ENCODE assay signal across 9 cellular contexts in genomic region chr11:35525501-35526175, GRCh38. TPM values are rescaled to one million over a fixed set of nuclear protein-coding genes. Genes with fewer than 3 reads are reported as not detected.
DNase-seq lines count a peak whose midpoint lies in the region; ATAC-seq and TF ChIP-seq lines count a peak whose summit lies in the region.
"Had no signal": no experiment of that assay in that cellular context is flagged by ENCODE, and none has a peak within 500 bp of the region (broad histone marks: within the 10 kb centered on the region; RNA-seq: fewer than 3 reads in every experiment).

A gene with protein sequence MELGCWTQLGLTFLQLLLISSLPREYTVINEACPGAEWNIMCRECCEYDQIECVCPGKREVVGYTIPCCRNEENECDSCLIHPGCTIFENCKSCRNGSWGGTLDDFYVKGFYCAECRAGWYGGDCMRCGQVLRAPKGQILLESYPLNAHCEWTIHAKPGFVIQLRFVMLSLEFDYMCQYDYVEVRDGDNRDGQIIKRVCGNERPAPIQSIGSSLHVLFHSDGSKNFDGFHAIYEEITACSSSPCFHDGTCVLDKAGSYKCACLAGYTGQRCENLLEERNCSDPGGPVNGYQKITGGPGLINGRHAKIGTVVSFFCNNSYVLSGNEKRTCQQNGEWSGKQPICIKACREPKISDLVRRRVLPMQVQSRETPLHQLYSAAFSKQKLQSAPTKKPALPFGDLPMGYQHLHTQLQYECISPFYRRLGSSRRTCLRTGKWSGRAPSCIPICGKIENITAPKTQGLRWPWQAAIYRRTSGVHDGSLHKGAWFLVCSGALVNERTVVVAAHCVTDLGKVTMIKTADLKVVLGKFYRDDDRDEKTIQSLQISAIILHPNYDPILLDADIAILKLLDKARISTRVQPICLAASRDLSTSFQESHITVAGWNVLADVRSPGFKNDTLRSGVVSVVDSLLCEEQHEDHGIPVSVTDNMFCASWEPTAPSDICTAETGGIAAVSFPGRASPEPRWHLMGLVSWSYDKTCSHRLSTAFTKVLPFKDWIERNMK (minus strand): TSS chr11:35525616. CDS start chr11:35525585, 31 bp downstream.

- peak within 1 kb of the TSS; percentile 60 for H3K27ac ChIP-seq in HUES48 (ENCODE audit: low read depth, low read length)
- no peak within 1 kb of the TSS for H3K27ac ChIP-seq in right lobe of liver
- H3K27ac ChIP-seq in upper lobe of left lung = no peak within 1 kb of the TSS
- H3K27ac ChIP-seq in Karpas-422 (ENCODE audit: low read length) = no peak within 1 kb of the TSS

- TF ChIP-seq CTCF in choroid plexus epithelial cell (conservative IDR thresholded peaks at IDR 0.05; ENCODE audit: low read depth, low read length) (no peak), right lobe of liver (IDR thresholded peaks at IDR 0.05) (no peak), upper lobe of left lung (IDR thresholded peaks at IDR 0.05) (no peak)

- H3K9me3 ChIP-seq in HUES48 (ENCODE audit: control insufficient read depth, insufficient read depth, low read length) = no peaks in the 10 kb centered on the region
- H3K9me3 ChIP-seq in right lobe of liver = no peaks in the 10 kb centered on the region
- H3K9me3 ChIP-seq in upper lobe of left lung = no peaks in the 10 kb centered on the region
- H3K9me3 ChIP-seq in Karpas-422 (ENCODE audit: low read length) = no peaks in the 10 kb centered on the region
- H3K9me3 ChIP-seq: HAP-1 had no signal

- H4K20me1 ChIP-seq in Karpas-422 (ENCODE audit: insufficient read depth, low read depth, low read length) = no peaks in the 10 kb centered on the region

- H3K4me2 ChIP-seq in Karpas-422 (ENCODE audit: low read depth, low read length, poor library complexity, severe bottlenecking) = no peak within 1 kb of the TSS

- WGBS in right lobe of liver (ENCODE audit: insufficient coverage, low coverage, low lambda C conversion rate, missing lambda C conversion rate) = 5% methylated on average over 13 of the region's 34 CpGs
- WGBS in upper lobe of left lung, 2 donors = 10% methylated on average over 16 to 28 of the region's 34 CpGs

- no peaks in the 10 kb centered on the region for H3K79me2 ChIP-seq in Karpas-422 (ENCODE audit: low read length)

- peak; percentile 49 to 62 (median 52) for ATAC-seq in right lobe of liver
- ATAC-seq in upper lobe of left lung (ENCODE audit: low FRiP score in 2 of 2) = peak; percentile 69 to 84
- ATAC-seq in GM19452 (IDR thresholded peaks at IDR 0.05; ENCODE audit: unreplicated experiment) = no peak

- H2AFZ ChIP-seq in Karpas-422 (ENCODE audit: low read length) = no peak within 1 kb of the TSS

- H3K9ac ChIP-seq in HUES48 (ENCODE audit: low read depth, low read length) (peak within 1 kb of the TSS; percentile 55; the same call in 1 of the 2 replicates), Karpas-422 (ENCODE audit: low read length) (no peak within 1 kb of the TSS)

- DNase-seq in COLO668 (lab: John Stamatoyannopoulos, UW; ENCODE audit: unreplicated experiment) (peak; percentile 29), choroid plexus epithelial cell (ENCODE audit: low read depth) (peak; percentile 93), right lobe of liver (peak in 2 of 3 donors; percentile 44 to 54), upper lobe of left lung (peak; percentile 43 to 65), Karpas-422 (no peak)
- no peak for DNase-seq in activated CD4-positive, CD25-positive, alpha-beta regulatory T cell treated with anti-CD3 and anti-CD28 coated beads, Interleukin-2, amount 50 U/mL, for 72 hours

- TF ChIP-seq EP300 in upper lobe of left lung (IDR thresholded peaks at IDR 0.05) = no peak

- H3K4me1 ChIP-seq in HUES48 (ENCODE audit: control insufficient read depth, insufficient read depth, low read length) (peaks cover 16% of the 10 kb centered on the region), right lobe of liver (no peaks in the 10 kb centered on the region), upper lobe of left lung (peaks cover 0 to 8% (median 5%) of the 10 kb centered on the region in 4 donors), Karpas-422 (ENCODE audit: low read length) (no peaks in the 10 kb centered on the region)
- H3K4me1 ChIP-seq: HAP-1 had no signal

- peak within 1 kb of the TSS; percentile 68 for H3K4me3 ChIP-seq in HUES48 (ENCODE audit: low read depth, low read length)
- H3K4me3 ChIP-seq in choroid plexus epithelial cell (ENCODE audit: low read depth, low read length) = peak within 1 kb of the TSS; percentile 67
- peak within 1 kb of the TSS in 1 of 3 donors; percentile 12 for H3K4me3 ChIP-seq in right lobe of liver
- H3K4me3 ChIP-seq in upper lobe of left lung = peak within 1 kb of the TSS in 2 of 4 donors; percentile 8 to 29
- H3K4me3 ChIP-seq in Karpas-422 (ENCODE audit: low read length) = no peak within 1 kb of the TSS
- H3K4me3 ChIP-seq: HAP-1 had no signal

- H3K27me3 ChIP-seq in HUES48 (ENCODE audit: control insufficient read depth, insufficient read depth, low read length) (peaks cover 3% of the 10 kb centered on the region; the same call in 1 of the 2 replicates), right lobe of liver (no peaks in the 10 kb centered on the region), upper lobe of left lung (peaks cover 0 to 9% (median 4%) of the 10 kb centered on the region in 4 donors), Karpas-422 (ENCODE audit: low read length) (no peaks in the 10 kb centered on the region)

- intact Hi-C loops in right lobe of liver (cut with DNase I) = no loop called here

- no peaks in the 10 kb centered on the region for H3K36me3 ChIP-seq in HUES48 (ENCODE audit: control insufficient read depth, insufficient read depth, low read length)
- no peaks in the 10 kb centered on the region for H3K36me3 ChIP-seq in right lobe of liver
- H3K36me3 ChIP-seq in upper lobe of left lung = no peaks in the 10 kb centered on the region
- no peaks in the 10 kb centered on the region for H3K36me3 ChIP-seq in Karpas-422 (ENCODE audit: insufficient read depth, low read length)
- H3K36me3 ChIP-seq: HAP-1 had no signal

- TF ChIP-seq POLR2A in right lobe of liver (IDR thresholded peaks at IDR 0.05) (no peak), upper lobe of left lung (IDR thresholded peaks at IDR 0.05) (no peak)

- H3K9me2 ChIP-seq in Karpas-422 (replicated peaks; ENCODE audit: insufficient read depth, low read length) = no peaks in the 10 kb centered on the region

RNA-seq across cellular contexts. Expression of the gene that starts here (rescaled TPM):
- total RNA-seq in right lobe of liver (1 to 10 TPM; 2.0 to 4.2 (median 2.8) TPM), upper lobe of left lung (1 to 10 TPM in 4 of 6 donors, under 1 TPM in 1, not detected in 1; 0.30 to 7.2 (median 4.3) TPM)
- total RNA-seq in Karpas-422 (2014; rRNA removed; shearing (Covaris generic); ENCODE audit: low replicate concordance) = not detected in 2 replicates

Comparison
In these comparisons a context has a peak if more than half of its experiments do, and no peak if none do; other contexts are left out.
1. DNase-seq: peak in COLO668 (single experiment), choroid plexus epithelial cell (single experiment), right lobe of liver (2 of 3) and upper lobe of left lung (2 of 2); none in activated CD4-positive, CD25-positive, alpha-beta regulatory T cell treated with anti-CD3 and anti-CD28 coated beads, Interleukin-2, amount 50 U/mL, for 72 hours (single experiment) and Karpas-422 (single experiment).